In the genomic region with DNA sequence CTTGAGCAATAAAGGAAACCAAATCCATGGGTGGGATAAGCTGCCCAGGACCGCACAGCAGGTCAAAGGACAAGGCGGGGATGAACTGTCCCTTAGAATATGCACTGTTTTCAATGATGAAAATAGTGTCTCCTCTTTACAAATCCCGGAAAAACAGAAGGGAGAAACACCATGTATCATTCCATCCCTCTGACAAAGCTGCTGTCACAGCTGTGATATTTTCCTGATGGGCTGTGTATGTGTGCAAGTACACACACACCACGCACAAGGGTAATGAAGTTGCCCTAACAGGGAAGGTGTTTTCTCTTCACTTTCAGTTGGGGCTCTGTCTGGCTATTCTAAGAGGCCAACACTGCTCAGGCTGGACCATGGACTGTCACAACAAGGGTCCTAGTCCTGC, we compare ENCODE assay signal across 34 cellular contexts.
A peak's percentile ranks its signal among the peaks of the same experiment; 100 is the strongest.
DNase-seq lines count a peak whose midpoint lies in the region; ATAC-seq and TF ChIP-seq lines count a peak whose summit lies in the region.
"Had no signal": no experiment of that assay in that cellular context is flagged by ENCODE, and none has a peak within 500 bp of the region (broad histone marks: within the 10 kb centered on the region; RNA-seq: fewer than 3 reads in every experiment).

No MANE protein-coding gene starts in this region.

- no peak for DNase-seq in activated CD4-positive, alpha-beta T cell treated with anti-CD3 and anti-CD28 coated beads for 36 hours
- no peak for DNase-seq in activated CD4-positive, alpha-beta T cell treated with anti-CD3 and anti-CD28 coated beads, Interleukin-2, amount 10 ng/mL, durations not matched to agents 7 days and 5 days
- DNase-seq in sigmoid colon, result no peak
- DNase-seq in NK-92 treated with Interleukin-12 subunit alpha and Interleukin-12 subunit beta, amount 100 ng/mL, for 24 hours (lab: John Stamatoyannopoulos, UW), result no peak
- DNase-seq in inferior parietal cortex (ENCODE audit: extremely low spot score), result no peak
- no peak for DNase-seq in cortex of kidney (lab: John Stamatoyannopoulos, UW)
- DNase-seq: activated CD8-positive, alpha-beta T cell treated with anti-CD3 and anti-CD28 coated beads, Interleukin-2, amount 10 ng/mL, durations not matched to agents 7 days and 5 days; DMS153; effector memory CD8-positive, alpha-beta T cell; foreskin fibroblast; H9; head of caudate nucleus; IMR-90; islet precursor cell; left ventricle myocardium superior; MV-4-11; naive B cell; NCI-H1436; NCI-H2081 treated with DMSO at 0.1 percent for 48 hours; NCI-H226; NCI-H69; Right ventricle myocardium superior; stimulated activated CD4-positive, alpha-beta T cell treated with anti-CD3 and anti-CD28 coated beads, Interleukin-1b, Interleukin-23, amount 100 ng/mL, for 48 hours; stimulated activated naive CD8-positive, alpha-beta T cell treated with anti-CD3 and anti-CD28 coated beads, Interleukin-15, Interleukin-2, amounts not matched to agents 100 U/mL and 50 U/mL, for 24 hours; trophoblast cell had no signal

- H3K36me3 Mint-ChIP-seq in activated CD4-positive, alpha-beta T cell treated with anti-CD3 and anti-CD28 coated beads for 36 hours (ENCODE audit: low read depth), result peaks cover 29% of the 10 kb centered on the region
- H3K36me3 Mint-ChIP-seq in activated CD4-positive, alpha-beta T cell treated with anti-CD3 and anti-CD28 coated beads, Interleukin-2, amount 10 ng/mL, durations not matched to agents 7 days and 5 days (ENCODE audit: low read depth), result no peaks in the 10 kb centered on the region
- H3K36me3 Mint-ChIP-seq: naive B cell had no signal

- H3K27me3 ChIP-seq in gastroesophageal sphincter (no peaks in the 10 kb centered on the region), sigmoid colon (no peaks in the 10 kb centered on the region)
- H3K27me3 ChIP-seq: BLaER1 treated with 17β-estradiol and CSF1 and Interleukin-3, amounts not matched to agents 10 nM and 100 nM had no signal

- intact Hi-C loops in activated CD4-positive, alpha-beta T cell treated with anti-CD3 and anti-CD28 coated beads for 36 hours (cut with DNase I, micrococcal nuclease), result no loop called here
- intact Hi-C loops in sigmoid colon (cut with DNase I), result no loop called here

- H3K4me3 ChIP-seq in gastroesophageal sphincter, result no peak overlapping the region
- no peak overlapping the region for H3K4me3 ChIP-seq in sigmoid colon
- H3K4me3 ChIP-seq in urinary bladder (ENCODE audit: low read depth, low read length), result no peak overlapping the region
- H3K4me3 ChIP-seq: BLaER1 treated with 17β-estradiol and CSF1 and Interleukin-3, amounts not matched to agents 10 nM and 100 nM; GM12878 had no signal

- no peak for ATAC-seq in activated CD4-positive, alpha-beta T cell treated with anti-CD3 and anti-CD28 coated beads for 36 hours
- peak; percentile 21 for ATAC-seq in gastroesophageal sphincter
- ATAC-seq: activated CD8-positive, alpha-beta T cell treated with anti-CD3 and anti-CD28 coated beads, Interleukin-2, amount 10 ng/mL, durations not matched to agents 7 days and 5 days; activated naive CD4-positive, alpha-beta T cell treated with anti-CD3 and anti-CD28 coated beads, Interleukin-2, amount 50 U/mL, for 72 hours; effector memory CD8-positive, alpha-beta T cell; GM12878; left ventricle myocardium superior; stimulated activated naive CD8-positive, alpha-beta T cell treated with anti-CD3 and anti-CD28 coated beads, Interleukin-15, Interleukin-2, amounts not matched to agents 100 U/mL and 50 U/mL, for 24 hours had no signal

- H3K9me3 ChIP-seq in gastroesophageal sphincter, result no peaks in the 10 kb centered on the region
- H3K9me3 ChIP-seq in sigmoid colon, result no peaks in the 10 kb centered on the region
- H3K9me3 ChIP-seq: BLaER1 treated with 17β-estradiol and CSF1 and Interleukin-3, amounts not matched to agents 10 nM and 100 nM had no signal

- POLR2A ChIA-PET in activated CD4-positive, alpha-beta T cell treated with anti-CD3 and anti-CD28 coated beads for 36 hours (lab: Charles Lee), result no interaction called here
- POLR2A ChIA-PET in activated CD4-positive, alpha-beta T cell treated with anti-CD3 and anti-CD28 coated beads, Interleukin-2, amount 10 ng/mL, durations not matched to agents 7 days and 5 days (lab: Charles Lee), result no interaction called here

- H3K4me3 Mint-ChIP-seq in activated CD4-positive, alpha-beta T cell treated with anti-CD3 and anti-CD28 coated beads for 36 hours, result no peak overlapping the region
- H3K4me3 Mint-ChIP-seq in activated CD4-positive, alpha-beta T cell treated with anti-CD3 and anti-CD28 coated beads, Interleukin-2, amount 10 ng/mL, durations not matched to agents 7 days and 5 days, result no peak overlapping the region
- H3K4me3 Mint-ChIP-seq: activated CD8-positive, alpha-beta T cell treated with anti-CD3 and anti-CD28 coated beads, Interleukin-2, amount 10 ng/mL, durations not matched to agents 7 days and 5 days; effector memory CD8-positive, alpha-beta T cell; H9; mesothelial cell of epicardium; T-helper 2 cell treated with Interferon-gamma antibody and Interleukin-4, amounts not matched to agents 5 μg/mL and 100 μg/mL, for 36 hours had no signal

- CTCF ChIA-PET in activated CD4-positive, alpha-beta T cell treated with anti-CD3 and anti-CD28 coated beads for 36 hours (lab: Charles Lee), result interaction anchor here (0.6 to 7.4 kb wide), 7 partner anchors 17 to 199 kb away, joined by 3 to 70 read pairs (median 3); no protein-coding TSS in a partner anchor
- CTCF ChIA-PET in activated CD4-positive, alpha-beta T cell treated with anti-CD3 and anti-CD28 coated beads, Interleukin-2, amount 10 ng/mL, durations not matched to agents 7 days and 5 days (lab: Charles Lee), result interaction anchor here (0.9 to 2.1 kb wide), 3 partner anchors 16 to 199 kb away, joined by 4 to 6 read pairs (median 4); no protein-coding TSS in a partner anchor

- peaks cover 0 to 81% of the 10 kb centered on the region in 2 donors for H3K36me3 ChIP-seq in gastroesophageal sphincter
- peaks cover 3 to 78% (median 32%) of the 10 kb centered on the region in 4 donors for H3K36me3 ChIP-seq in sigmoid colon
- H3K36me3 ChIP-seq in urinary bladder (ENCODE audit: insufficient read depth), result peaks cover 2% of the 10 kb centered on the region

- H3K27ac Mint-ChIP-seq in activated CD4-positive, alpha-beta T cell treated with anti-CD3 and anti-CD28 coated beads for 36 hours, result peak overlapping the region; percentile 48
- no peak overlapping the region for H3K27ac Mint-ChIP-seq in activated CD4-positive, alpha-beta T cell treated with anti-CD3 and anti-CD28 coated beads, Interleukin-2, amount 10 ng/mL, durations not matched to agents 7 days and 5 days
- H3K27ac Mint-ChIP-seq: activated CD8-positive, alpha-beta T cell treated with anti-CD3 and anti-CD28 coated beads, Interleukin-2, amount 10 ng/mL, durations not matched to agents 7 days and 5 days; activated naive CD4-positive, alpha-beta T cell treated with anti-CD3 and anti-CD28 coated beads, Interleukin-2, amount 50 U/mL, for 72 hours; activated T-helper 2 cell treated with anti-CD3 and anti-CD28 coated beads, Interferon-gamma antibody, Interleukin-2, Interleukin-4, amounts not matched to agents 10 μg/mL and 5 μg/mL and 100 μg/mL, durations not matched to agents 14 hours and 24 hours and 36 hours; effector memory CD8-positive, alpha-beta T cell; mesothelial cell of epicardium; naive B cell; T-helper 2 cell treated with Interferon-gamma antibody and Interleukin-4, amounts not matched to agents 5 μg/mL and 100 μg/mL, for 36 hours had no signal

- H3K9me3 Mint-ChIP-seq in activated CD4-positive, alpha-beta T cell treated with anti-CD3 and anti-CD28 coated beads for 36 hours (ENCODE audit: low read depth), result no peaks in the 10 kb centered on the region
- H3K9me3 Mint-ChIP-seq in activated CD4-positive, alpha-beta T cell treated with anti-CD3 and anti-CD28 coated beads, Interleukin-2, amount 10 ng/mL, durations not matched to agents 7 days and 5 days, result no peaks in the 10 kb centered on the region
- H3K9me3 Mint-ChIP-seq: activated naive CD4-positive, alpha-beta T cell treated with anti-CD3 and anti-CD28 coated beads, Interleukin-2, amount 50 U/mL, for 72 hours; activated T-helper 2 cell treated with anti-CD3 and anti-CD28 coated beads, Interferon-gamma antibody, Interleukin-2, Interleukin-4, amounts not matched to agents 10 μg/mL and 5 μg/mL and 100 μg/mL, durations not matched to agents 14 hours and 24 hours and 36 hours; effector memory CD8-positive, alpha-beta T cell; H9; mesothelial cell of epicardium; naive B cell; T-helper 2 cell treated with Interferon-gamma antibody and Interleukin-4, amounts not matched to agents 5 μg/mL and 100 μg/mL, for 36 hours had no signal

- peaks cover 37% of the 10 kb centered on the region for H3K4me1 Mint-ChIP-seq in activated CD4-positive, alpha-beta T cell treated with anti-CD3 and anti-CD28 coated beads for 36 hours
- H3K4me1 Mint-ChIP-seq in activated CD4-positive, alpha-beta T cell treated with anti-CD3 and anti-CD28 coated beads, Interleukin-2, amount 10 ng/mL, durations not matched to agents 7 days and 5 days, result peaks cover 19% of the 10 kb centered on the region
- H3K4me1 Mint-ChIP-seq: mesothelial cell of epicardium had no signal

- peak overlapping the region; percentile 49 to 99 (median 89) for H3K27ac ChIP-seq in gastroesophageal sphincter
- peak overlapping the region; percentile 98 to 100 (median 100) for H3K27ac ChIP-seq in sigmoid colon
- peak overlapping the region; percentile 27 for H3K27ac ChIP-seq in urinary bladder (ENCODE audit: low read depth)
- H3K27ac ChIP-seq: 22Rv1; BLaER1 treated with 17β-estradiol and CSF1 and Interleukin-3, amounts not matched to agents 10 nM and 100 nM had no signal

- no peaks in the 10 kb centered on the region for H3K27me3 Mint-ChIP-seq in activated CD4-positive, alpha-beta T cell treated with anti-CD3 and anti-CD28 coated beads for 36 hours
- H3K27me3 Mint-ChIP-seq in activated CD4-positive, alpha-beta T cell treated with anti-CD3 and anti-CD28 coated beads, Interleukin-2, amount 10 ng/mL, durations not matched to agents 7 days and 5 days, result no peaks in the 10 kb centered on the region
- H3K27me3 Mint-ChIP-seq: naive B cell had no signal

- H3K4me1 ChIP-seq in gastroesophageal sphincter (peaks cover 0 to 96% (median 6%) of the 10 kb centered on the region in 3 donors), sigmoid colon (peaks cover 0 to 90% (median 86%) of the 10 kb centered on the region in 4 donors), urinary bladder (ENCODE audit: insufficient read depth) (peaks cover 1% of the 10 kb centered on the region)

- TF ChIP-seq POLR2A in gastroesophageal sphincter (IDR thresholded peaks at IDR 0.05), result no peak
- TF ChIP-seq POLR2A in sigmoid colon (IDR thresholded peaks at IDR 0.05), result no peak

- TF ChIP-seq CTCF in gastroesophageal sphincter (IDR thresholded peaks at IDR 0.05), result no peak
- TF ChIP-seq CTCF in sigmoid colon (IDR thresholded peaks at IDR 0.05), result no peak

- 47 to 62% methylated on average over 3 to 4 of the region's 4 CpGs for WGBS in gastroesophageal sphincter (ENCODE audit: low coverage in 1 of 2), 2 donors
- WGBS in sigmoid colon, 2 donors, result 83 to 90% methylated on average over 4 of the region's 4 CpGs
- 74% methylated on average over 4 of the region's 4 CpGs for WGBS in urinary bladder

- TF ChIP-seq EP300 in gastroesophageal sphincter (IDR thresholded peaks at IDR 0.05) (no peak), sigmoid colon (IDR thresholded peaks at IDR 0.05) (peak in 1 of 4 donors; percentile 27)

Comparison
In these comparisons a context has a peak if more than half of its experiments do, and no peak if none do; other contexts are left out.
1. H3K27ac ChIP-seq: peak in every context shown above with its lines; median percentile 100 in sigmoid colon; 89 in gastroesophageal sphincter; 27 in urinary bladder.